Comparison of ENCODE assay signal across 15 cellular contexts in the genomic region with DNA sequence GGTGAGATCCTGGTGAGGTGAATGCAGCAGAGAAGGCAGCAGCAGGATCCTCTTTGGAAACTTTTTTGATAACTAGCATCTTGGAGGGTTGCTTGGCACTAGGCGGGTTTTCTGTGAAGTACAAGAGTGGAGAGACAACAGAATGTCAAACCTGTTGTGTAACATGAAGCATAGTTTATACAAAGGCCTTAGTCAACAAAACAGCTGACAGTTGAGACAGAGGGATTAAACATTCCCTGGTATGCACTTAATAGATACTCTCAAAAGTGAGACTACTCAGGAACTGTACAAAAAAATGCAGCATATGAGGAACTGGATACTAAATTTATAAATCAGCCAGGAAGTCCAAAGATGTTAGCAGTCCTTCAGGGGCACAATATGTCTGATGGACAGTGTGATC.
"Had no signal": no experiment of that assay in that cellular context is flagged by ENCODE, and none has a peak within 500 bp of the region (broad histone marks: within the 10 kb centered on the region; RNA-seq: fewer than 3 reads in every experiment).

No MANE protein-coding gene starts in this region.

- H3K4me1 Mint-ChIP-seq: WTC11 had no signal

- H3K27me3 Mint-ChIP-seq: progenitor cell of endocrine pancreas had no signal

- H3K9me3 Mint-ChIP-seq: immature natural killer cell, nephron, WTC11 had no signal

- H3K9me3 ChIP-seq: colonic mucosa, SK-N-SH had no signal

- H3K4me1 ChIP-seq: colonic mucosa had no signal

- H3K4me2 ChIP-seq: SK-N-SH had no signal

- H3K4me3 ChIP-seq: colonic mucosa had no signal

- H3K27me3 ChIP-seq: colonic mucosa had no signal

- H3K9ac ChIP-seq: SK-N-SH had no signal

- H3K4me3 Mint-ChIP-seq: immature natural killer cell, nephron, WTC11 had no signal

- ATAC-seq: left cardiac atrium, right cardiac atrium, WTC11 had no signal

- DNase-seq: activated CD4-positive, alpha-beta T cell treated with anti-CD3 and anti-CD28 coated beads, Interleukin-2, amount 50 U/mL, for 1 hour; activated naive CD4-positive, alpha-beta T cell; activated T-cell treated with anti-CD3 and anti-CD28 coated beads, Interleukin-2, amount 50 U/mL, for 48 hours; colonic mucosa; glutamatergic neuron; immature natural killer cell; left cardiac atrium; occipital lobe; right cardiac atrium; SK-N-SH; stimulated activated naive CD4-positive, alpha-beta T cell treated with Interleukin-2 at 50 U/mL for 16 hours had no signal

- H3K27ac ChIP-seq: colonic mucosa, epithelial cell of prostate had no signal
